ENCODE assay signal across 13 cellular contexts in genomic region chr7:32093415-32094408, GRCh38. TPM values are rescaled to one million over a fixed set of nuclear protein-coding genes. Genes with fewer than 3 reads are reported as not detected.
A peak's percentile ranks its signal among the peaks of the same experiment; 100 is the strongest.
DNase-seq lines count a peak whose midpoint lies in the region; ATAC-seq and TF ChIP-seq lines count a peak whose summit lies in the region.
"Had no signal": no experiment of that assay in that cellular context is flagged by ENCODE, and none has a peak within 500 bp of the region (broad histone marks: within the 10 kb centered on the region; RNA-seq: fewer than 3 reads in every experiment).

No MANE protein-coding gene starts in this region.

- no peak overlapping the region for H3K4me3 ChIP-seq in mucosa of descending colon
- no peak overlapping the region for H3K4me3 ChIP-seq in neural progenitor cell

- intact Hi-C loops in mucosa of descending colon (cut with DNase I, micrococcal nuclease) = no loop called here

- H3K9ac ChIP-seq in neural progenitor cell = no peak overlapping the region

- H3K4me1 Mint-ChIP-seq in neural progenitor cell = peaks cover 10% of the 10 kb centered on the region
- H3K4me1 Mint-ChIP-seq in activated CD8-positive, alpha-beta memory T cell treated with anti-CD3 and anti-CD28 coated beads, Interleukin-2, amount 10 ng/mL, durations not matched to agents 7 days and 5 days = no peaks in the 10 kb centered on the region
- H3K4me1 Mint-ChIP-seq: B cell had no signal

- no peak for TF ChIP-seq CTCF in mucosa of descending colon (IDR thresholded peaks at IDR 0.05)
- TF ChIP-seq CTCF in neural progenitor cell (IDR thresholded peaks at IDR 0.05) = no peak

- H4K20me1 ChIP-seq in neural progenitor cell (ENCODE audit: low read depth) = no peaks in the 10 kb centered on the region

- H3K27me3 ChIP-seq in neural progenitor cell = no peaks in the 10 kb centered on the region

- peaks cover 6% of the 10 kb centered on the region for H3K27me3 Mint-ChIP-seq in neural progenitor cell (ENCODE audit: insufficient read depth, low read depth)
- no peaks in the 10 kb centered on the region for H3K27me3 Mint-ChIP-seq in activated CD8-positive, alpha-beta memory T cell treated with anti-CD3 and anti-CD28 coated beads, Interleukin-2, amount 10 ng/mL, durations not matched to agents 7 days and 5 days
- H3K27me3 Mint-ChIP-seq: activated T-cell treated with anti-CD3 and anti-CD28 coated beads, Interleukin-2, amount 50 U/mL, for 24 hours; B cell had no signal

- H3K4me2 ChIP-seq in neural progenitor cell = no peak overlapping the region

- no peak overlapping the region for H2AFZ ChIP-seq in neural progenitor cell (replicated peaks)

- CTCF ChIA-PET in activated CD8-positive, alpha-beta memory T cell treated with anti-CD3 and anti-CD28 coated beads, Interleukin-2, amount 10 ng/mL, durations not matched to agents 7 days and 5 days (lab: Charles Lee) = no interaction called here

- no peaks in the 10 kb centered on the region for H3K36me3 Mint-ChIP-seq in neural progenitor cell
- no peaks in the 10 kb centered on the region for H3K36me3 Mint-ChIP-seq in activated CD8-positive, alpha-beta memory T cell treated with anti-CD3 and anti-CD28 coated beads, Interleukin-2, amount 10 ng/mL, durations not matched to agents 7 days and 5 days

- H3K79me2 ChIP-seq in neural progenitor cell (ENCODE audit: low read depth) = no peaks in the 10 kb centered on the region

- no peak overlapping the region for H3K27ac Mint-ChIP-seq in neural progenitor cell
- H3K27ac Mint-ChIP-seq in activated CD8-positive, alpha-beta memory T cell treated with anti-CD3 and anti-CD28 coated beads, Interleukin-2, amount 10 ng/mL, durations not matched to agents 7 days and 5 days = no peak overlapping the region
- H3K27ac Mint-ChIP-seq: activated T-cell treated with anti-CD3 and anti-CD28 coated beads, Interleukin-2, amount 50 U/mL, for 24 hours; B cell had no signal

- no peaks in the 10 kb centered on the region for H3K9me3 Mint-ChIP-seq in neural progenitor cell
- peaks cover 3% of the 10 kb centered on the region for H3K9me3 Mint-ChIP-seq in activated CD8-positive, alpha-beta memory T cell treated with anti-CD3 and anti-CD28 coated beads, Interleukin-2, amount 10 ng/mL, durations not matched to agents 7 days and 5 days (ENCODE audit: low read depth)

- no peak overlapping the region for H3K27ac ChIP-seq in neural progenitor cell

- ATAC-seq in esophagus mucosa (peak; percentile 18), mucosa of descending colon (peak; percentile 30), GM18868 (IDR thresholded peaks at IDR 0.05; ENCODE audit: unreplicated experiment) (no peak)
- no peak for ATAC-seq in activated CD8-positive, alpha-beta memory T cell treated with anti-CD3 and anti-CD28 coated beads, Interleukin-2, amount 10 ng/mL, durations not matched to agents 7 days and 5 days

- H3K9me3 ChIP-seq in mucosa of descending colon (no peaks in the 10 kb centered on the region), neural progenitor cell (ENCODE audit: low read depth) (no peaks in the 10 kb centered on the region)

- no peaks in the 10 kb centered on the region for H3K4me1 ChIP-seq in mucosa of descending colon (ENCODE audit: low read depth)
- no peaks in the 10 kb centered on the region for H3K4me1 ChIP-seq in neural progenitor cell

- H3K36me3 ChIP-seq in mucosa of descending colon (ENCODE audit: low read depth) (no peaks in the 10 kb centered on the region), neural progenitor cell (no peaks in the 10 kb centered on the region)

- peak; percentile 90 for DNase-seq in AG08395 (ENCODE audit: low spot score)
- peak; percentile 96 for DNase-seq in NCI-H446 treated with DMSO at 0.1 percent for 48 hours (lab: John Stamatoyannopoulos, UW)
- DNase-seq in mucosa of descending colon = no peak
- DNase-seq in neural progenitor cell (ENCODE audit: low spot score) = no peak
- no peak for DNase-seq in activated CD8-positive, alpha-beta memory T cell treated with anti-CD3 and anti-CD28 coated beads, Interleukin-2, amount 10 ng/mL, durations not matched to agents 7 days and 5 days
- DNase-seq in hippocampal formation (lab: John Stamatoyannopoulos, UW) = no peak
- DNase-seq: activated T-cell treated with anti-CD3 and anti-CD28 coated beads, Interleukin-2, amount 50 U/mL, for 24 hours; NCI-H510A treated with DMSO at 0.1 percent for 48 hours; stimulated activated CD8-positive, alpha-beta memory T cell treated with anti-CD3 and anti-CD28 coated beads, Interleukin-4, amount 100 ng/mL, for 48 hours had no signal

- no peak overlapping the region for H3K4me3 Mint-ChIP-seq in neural progenitor cell
- no peak overlapping the region for H3K4me3 Mint-ChIP-seq in activated CD8-positive, alpha-beta memory T cell treated with anti-CD3 and anti-CD28 coated beads, Interleukin-2, amount 10 ng/mL, durations not matched to agents 7 days and 5 days
- H3K4me3 Mint-ChIP-seq: activated T-cell treated with anti-CD3 and anti-CD28 coated beads, Interleukin-2, amount 50 U/mL, for 24 hours; B cell had no signal

- H3F3A ChIP-seq in neural progenitor cell (ENCODE audit: low read depth) = no peaks in the 10 kb centered on the region

RNA-seq across cellular contexts. Expression of gene PDE1C, which starts 23.5 kb away (rescaled TPM):
- total RNA-seq in esophagus mucosa (0.72 TPM), mucosa of descending colon (1 to 10 TPM; 2.5 to 4.8 (median 2.5) TPM), neural progenitor cell (ENCODE audit: low replicate concordance) (0.54 and 0.56 TPM in 2 replicates)
- total RNA-seq in activated CD8-positive, alpha-beta memory T cell treated with anti-CD3 and anti-CD28 coated beads, Interleukin-2, amount 10 ng/mL, durations not matched to agents 7 days and 5 days = not detected
- total RNA-seq: T-helper 1 cell treated with Interleukin-12 subunit alpha and Interleukin-12 subunit beta and Interleukin-4 antibody, amounts not matched to agents 30 ng/mL and 1 ng/mL, for 36 hours had no signal

Comparison
In these comparisons a context has a peak if more than half of its experiments do, and no peak if none do; other contexts are left out.
1. DNase-seq: peak in AG08395 (single experiment) and NCI-H446 treated with DMSO at 0.1 percent for 48 hours (single experiment); none in mucosa of descending colon (0 of 3), neural progenitor cell (single experiment), activated CD8-positive, alpha-beta memory T cell treated with anti-CD3 and anti-CD28 coated beads, Interleukin-2, amount 10 ng/mL, durations not matched to agents 7 days and 5 days (single experiment) and hippocampal formation (0 of 2).
2. ATAC-seq: peak in esophagus mucosa (single experiment) and mucosa of descending colon (single experiment); none in activated CD8-positive, alpha-beta memory T cell treated with anti-CD3 and anti-CD28 coated beads, Interleukin-2, amount 10 ng/mL, durations not matched to agents 7 days and 5 days (single experiment) and GM18868 (single experiment).